Comparison of ENCODE assay signal across 14 cellular contexts in genomic region chr22:46001426-46002106, GRCh38. TPM values are rescaled to one million over a fixed set of nuclear protein-coding genes. Genes with fewer than 3 reads are reported as not detected.
DNase-seq lines count a peak whose midpoint lies in the region; TF ChIP-seq lines count a peak whose summit lies in the region.
"Had no signal": no experiment of that assay in that cellular context is flagged by ENCODE, and none has a peak within 500 bp of the region (broad histone marks: within the 10 kb centered on the region; RNA-seq: fewer than 3 reads in every experiment).

No MANE protein-coding gene starts in this region.

- peaks cover 30% of the 10 kb centered on the region for H3K4me1 Mint-ChIP-seq in brain

- WGBS in esophagus muscularis mucosa: 70% methylated on average over 22 of the region's 22 CpGs

- no peaks in the 10 kb centered on the region for H3K27me3 Mint-ChIP-seq in brain
- H3K27me3 Mint-ChIP-seq: activated CD4-positive, alpha-beta T cell treated with anti-CD3 and anti-CD28 coated beads for 36 hours; central memory CD8-positive, alpha-beta T cell had no signal

- DNase-seq in DMS 273 treated with DMSO at 0.1 percent for 48 hours (lab: John Stamatoyannopoulos, UW) (peak; percentile 53), NCI-H2029 (lab: John Stamatoyannopoulos, UW) (peak; percentile 23), osteoblast (ENCODE audit: insufficient read length, low spot score, missing footprints) (peak; percentile 65), amniotic stem cell (lab: John Stamatoyannopoulos, UW) (no peak), CD1c-positive myeloid dendritic cell (ENCODE audit: extremely low spot score) (no peak), esophagus muscularis mucosa (ENCODE audit: extremely low spot score) (no peak), NAMALWA (ENCODE audit: low spot score) (no peak)
- DNase-seq: activated CD4-positive, alpha-beta T cell treated with anti-CD3 and anti-CD28 coated beads for 36 hours; CD4-positive, CD25-positive, alpha-beta regulatory T cell; natural killer cell; NCI-H2227 treated with DMSO at 0.1 percent for 48 hours had no signal

- no peak overlapping the region for H3K4me2 ChIP-seq in osteoblast (ENCODE audit: insufficient read depth, low read length)

- H4K20me1 ChIP-seq in osteoblast (ENCODE audit: insufficient read depth, low read length): no peaks in the 10 kb centered on the region

- no peak overlapping the region for H2AFZ ChIP-seq in osteoblast (ENCODE audit: low read length)

- H3K4me1 ChIP-seq in osteoblast (ENCODE audit: insufficient read depth, low read length) (peaks cover 35% of the 10 kb centered on the region), esophagus muscularis mucosa (peaks cover 62 to 88% (median 66%) of the 10 kb centered on the region in 4 donors)

- H3K9me3 Mint-ChIP-seq in brain: no peaks in the 10 kb centered on the region
- H3K9me3 Mint-ChIP-seq: CD4-positive, CD25-positive, alpha-beta regulatory T cell; central memory CD8-positive, alpha-beta T cell; natural killer cell had no signal

- no peaks in the 10 kb centered on the region for H3K36me3 ChIP-seq in osteoblast (ENCODE audit: insufficient read depth, low read length)
- H3K36me3 ChIP-seq in esophagus muscularis mucosa: no peaks in the 10 kb centered on the region

- no peak overlapping the region for H3K27ac ChIP-seq in osteoblast (ENCODE audit: low read depth, low read length)
- peak overlapping the region in 2 of 4 donors; percentile 13 to 35 for H3K27ac ChIP-seq in esophagus muscularis mucosa (replicated peaks in 1 of 4)

- H3K4me3 Mint-ChIP-seq in brain: no peak overlapping the region
- H3K4me3 Mint-ChIP-seq: activated CD4-positive, alpha-beta T cell treated with anti-CD3 and anti-CD28 coated beads for 36 hours; CD4-positive, CD25-positive, alpha-beta regulatory T cell; central memory CD8-positive, alpha-beta T cell; natural killer cell had no signal

- TF ChIP-seq EP300 in esophagus muscularis mucosa (IDR thresholded peaks at IDR 0.05): no peak

- peaks cover 20% of the 10 kb centered on the region for H3K79me2 ChIP-seq in osteoblast (ENCODE audit: insufficient read depth, low read length)

- no peaks in the 10 kb centered on the region for H3K9me3 ChIP-seq in osteoblast (ENCODE audit: low read depth, low read length)
- no peaks in the 10 kb centered on the region for H3K9me3 ChIP-seq in esophagus muscularis mucosa

- no peak for TF ChIP-seq POLR2A in esophagus muscularis mucosa (IDR thresholded peaks at IDR 0.05; ENCODE audit: low read depth)

- H3K36me3 Mint-ChIP-seq in brain: no peaks in the 10 kb centered on the region
- H3K36me3 Mint-ChIP-seq: CD4-positive, CD25-positive, alpha-beta regulatory T cell; natural killer cell had no signal

- peak overlapping the region; percentile 51 to 96 (median 79) for H3K27ac Mint-ChIP-seq in brain
- H3K27ac Mint-ChIP-seq: activated CD4-positive, alpha-beta T cell treated with anti-CD3 and anti-CD28 coated beads for 36 hours; CD4-positive, CD25-positive, alpha-beta regulatory T cell; natural killer cell had no signal

- intact Hi-C loops in esophagus muscularis mucosa (cut with DNase I): no loop called here

- no peak overlapping the region for H3K4me3 ChIP-seq in osteoblast (ENCODE audit: insufficient read depth, low read length)
- no peak overlapping the region for H3K4me3 ChIP-seq in esophagus muscularis mucosa

- TF ChIP-seq CTCF in brain (conservative IDR thresholded peaks at IDR 0.05): no peak
- TF ChIP-seq CTCF in osteoblast (IDR thresholded peaks at IDR 0.05; ENCODE audit: extremely low read depth, low read depth, low read length): no peak
- no peak for TF ChIP-seq CTCF in esophagus muscularis mucosa (IDR thresholded peaks at IDR 0.05)

- H3K27me3 ChIP-seq in osteoblast (ENCODE audit: insufficient read depth, low read length) (no peaks in the 10 kb centered on the region), esophagus muscularis mucosa (no peaks in the 10 kb centered on the region)

RNA-seq across cellular contexts. Expression of gene WNT7B, which starts 24.6 kb away (rescaled TPM):
- 15.9 TPM for polyA plus RNA-seq in brain (ENCODE audit: insufficient read depth, low read depth, low replicate concordance)
- total RNA-seq in osteoblast: 0.59 TPM in 1 of 2 replicates, not detected in the other
- total RNA-seq in esophagus muscularis mucosa: not detected
- total RNA-seq: activated CD4-positive, alpha-beta T cell treated with anti-CD3 and anti-CD28 coated beads for 36 hours; CD4-positive, CD25-positive, alpha-beta regulatory T cell; natural killer cell had no signal
- polyA plus RNA-seq: CD4-positive, CD25-positive, alpha-beta regulatory T cell; HepG2 had no signal

Comparison
In these comparisons a context has a peak if more than half of its experiments do, and no peak if none do; other contexts are left out.
1. DNase-seq: peak in DMS 273 treated with DMSO at 0.1 percent for 48 hours (single experiment), NCI-H2029 (single experiment) and osteoblast (single experiment); none in amniotic stem cell (single experiment), CD1c-positive myeloid dendritic cell (single experiment), esophagus muscularis mucosa (single experiment) and NAMALWA (single experiment).